Comparison of ENCODE assay signal across 9 cellular contexts in the genomic region with DNA sequence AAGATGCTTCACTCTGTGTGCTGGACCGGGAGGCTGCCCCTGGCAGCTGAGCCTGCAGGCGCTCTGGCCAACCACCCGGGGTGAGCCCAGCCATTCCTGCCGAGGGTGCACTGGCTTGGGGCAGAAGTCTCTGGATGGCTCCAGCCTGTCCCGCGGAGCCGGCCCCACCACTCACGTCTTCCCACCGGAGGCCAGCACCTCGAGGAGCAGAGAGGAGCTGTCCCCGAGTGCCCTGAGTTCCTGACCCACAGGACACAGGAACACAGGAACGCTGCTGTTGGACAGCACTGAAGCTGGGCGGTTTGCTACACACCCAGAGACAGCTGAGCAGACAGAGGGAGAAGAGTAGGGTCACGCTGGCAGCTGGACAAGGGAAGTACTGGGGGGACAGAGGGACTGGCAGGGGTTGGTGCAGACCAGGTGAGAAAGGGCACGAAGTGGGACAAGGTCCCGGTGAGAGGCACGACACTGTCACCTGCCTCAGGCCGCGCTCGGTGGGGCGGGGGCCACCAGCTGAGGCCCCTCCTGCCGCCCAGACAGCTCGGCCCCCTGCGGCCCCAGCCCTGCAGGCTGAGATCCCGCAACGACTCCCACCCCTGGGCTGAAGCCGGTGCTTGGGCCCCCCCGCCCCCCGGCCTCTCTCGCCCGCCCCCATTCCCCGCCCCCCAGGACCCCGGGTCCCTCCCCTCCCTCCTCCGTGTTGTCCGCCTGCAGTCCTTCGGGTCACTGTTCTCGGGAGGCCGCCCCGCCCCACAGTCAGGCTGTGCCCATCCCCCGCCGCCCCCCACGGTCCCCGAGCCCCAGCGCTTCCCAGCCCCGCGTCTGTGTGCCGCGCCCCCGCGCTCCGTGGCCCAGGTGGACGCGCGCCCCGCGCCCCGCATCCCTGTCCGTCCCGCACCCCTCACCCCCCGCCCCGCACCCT. TPM values are rescaled to one million over a fixed set of nuclear protein-coding genes. Genes with fewer than 3 reads are reported as not detected.
A peak's percentile ranks its signal among the peaks of the same experiment; 100 is the strongest.
DNase-seq lines count a peak whose midpoint lies in the region; ATAC-seq, FAIRE-seq and TF ChIP-seq lines count a peak whose summit lies in the region.
"Had no signal": no experiment of that assay in that cellular context is flagged by ENCODE, and none has a peak within 500 bp of the region (broad histone marks: within the 10 kb centered on the region; RNA-seq: fewer than 3 reads in every experiment).

No MANE protein-coding gene starts in this region.

- FAIRE-seq in astrocyte (lab: Jason Lieb, UNC) (no peak), urothelium cell line (lab: Jason Lieb, UNC) (no peak)

- peaks cover 4% of the 10 kb centered on the region for H3K9me3 Mint-ChIP-seq in astrocyte (ENCODE audit: unreplicated experiment)

- H3K4me1 Mint-ChIP-seq in astrocyte (ENCODE audit: low read depth, unreplicated experiment): peaks cover 2% of the 10 kb centered on the region

- H3K36me3 ChIP-seq in right atrium auricular region (no peaks in the 10 kb centered on the region), astrocyte (ENCODE audit: insufficient read depth, low read length) (no peaks in the 10 kb centered on the region), left lung (no peaks in the 10 kb centered on the region)

- H3K4me1 ChIP-seq in right atrium auricular region (peaks cover 0 to 10% of the 10 kb centered on the region in 2 donors), astrocyte (ENCODE audit: insufficient read depth, low read length) (no peaks in the 10 kb centered on the region), left lung (peaks cover 0 to 6% of the 10 kb centered on the region in 2 donors)

- H3K4me2 ChIP-seq in astrocyte (ENCODE audit: low read length): peak overlapping the region; percentile 70

- TF ChIP-seq CTCF in right atrium auricular region (IDR thresholded peaks at IDR 0.05): no peak
- no peak for TF ChIP-seq CTCF in astrocyte (IDR thresholded peaks at IDR 0.05; ENCODE audit: insufficient read depth, low read depth, low read length)
- no peak for TF ChIP-seq CTCF in left lung (IDR thresholded peaks at IDR 0.05)

- H3K27ac ChIP-seq in right atrium auricular region: no peak overlapping the region
- no peak overlapping the region for H3K27ac ChIP-seq in astrocyte (ENCODE audit: low read depth, low read length)
- no peak overlapping the region for H3K27ac ChIP-seq in left lung

- peak overlapping the region; percentile 52 for H2AFZ ChIP-seq in astrocyte (ENCODE audit: low read depth, low read length)

- H3K9ac ChIP-seq in astrocyte (ENCODE audit: low read length): no peak overlapping the region

- H3K4me3 ChIP-seq in right atrium auricular region (peak overlapping the region in 1 of 2 donors; percentile 39), astrocyte (ENCODE audit: insufficient read depth, low read depth, low read length) (no peak overlapping the region), left lung (no peak overlapping the region)

- H4K20me1 ChIP-seq in astrocyte (ENCODE audit: insufficient read depth, low read length): peaks cover 23% of the 10 kb centered on the region

- ATAC-seq in Right ventricle myocardium inferior (no peak), left lung (peak; percentile 12), HG02678 (IDR thresholded peaks at IDR 0.05; ENCODE audit: unreplicated experiment) (no peak)

- H3K9me3 ChIP-seq in right atrium auricular region: no peaks in the 10 kb centered on the region
- H3K9me3 ChIP-seq in astrocyte (ENCODE audit: insufficient read depth, low read depth, low read length): no peaks in the 10 kb centered on the region
- no peaks in the 10 kb centered on the region for H3K9me3 ChIP-seq in left lung

- peak overlapping the region; percentile 91 for H3K4me3 Mint-ChIP-seq in astrocyte (ENCODE audit: unreplicated experiment)

- DNase-seq in Right ventricle myocardium inferior (ENCODE audit: missing footprints) (peak; percentile 55), right atrium auricular region (ENCODE audit: low spot score) (no peak), astrocyte (ENCODE audit: low read depth) (no peak), left lung (no peak), urothelium cell line (ENCODE audit: low spot score) (peak; percentile 32), Ammon's horn (ENCODE audit: low spot score) (no peak)
- DNase-seq in activated effector memory CD4-positive, alpha-beta T cell treated with Interleukin-2 at 50 U/mL for 16 hours: no peak
- DNase-seq: KBM-7 had no signal

- H3K27me3 Mint-ChIP-seq in astrocyte (ENCODE audit: low read depth, unreplicated experiment): peaks cover 13% of the 10 kb centered on the region

- H3K27me3 ChIP-seq in right atrium auricular region (peaks cover 0 to 17% of the 10 kb centered on the region in 2 donors), astrocyte (ENCODE audit: insufficient read depth, low read length) (peaks cover 20% of the 10 kb centered on the region), left lung (peaks cover 22 to 76% of the 10 kb centered on the region in 2 donors)

- peak overlapping the region; percentile 89 for H3K27ac Mint-ChIP-seq in astrocyte (ENCODE audit: unreplicated experiment)

- intact Hi-C loops in Right ventricle myocardium inferior (cut with DNase I): no loop called here
- intact Hi-C loops in left lung (cut with DNase I): no loop called here

- H3K79me2 ChIP-seq in astrocyte (ENCODE audit: insufficient read depth, low read length): no peaks in the 10 kb centered on the region

- H3K36me3 Mint-ChIP-seq in astrocyte (ENCODE audit: low read depth, unreplicated experiment): no peaks in the 10 kb centered on the region

RNA-seq across cellular contexts. Expression of a gene that starts 0.6 kb away (rescaled TPM):
- total RNA-seq in Right ventricle myocardium inferior (0.54 TPM), right atrium auricular region (under 1 TPM in 1 of 2 donors, not detected in 1; 0.39 TPM), astrocyte (64.6 and 68.5 TPM in 2 replicates), left lung (1 to 10 TPM; 1.4 to 2.3 TPM)

RNA-seq across cellular contexts. Expression of a gene that starts 25.3 kb away (rescaled TPM):
- total RNA-seq in Right ventricle myocardium inferior (0.32 TPM), right atrium auricular region (1 to 10 TPM in 1 of 2 donors, under 1 TPM in 1; 0.43 to 1.0 TPM), astrocyte (1.1 and 2.1 TPM in 2 replicates), left lung (10 to 100 TPM; 43.3 to 48.6 TPM)

RNA-seq across cellular contexts. Expression of a gene that starts 46.1 kb away (rescaled TPM):
- 50.0 TPM for total RNA-seq in Right ventricle myocardium inferior
- total RNA-seq in right atrium auricular region: 10 to 100 TPM; 26.6 to 33.3 TPM
- total RNA-seq in astrocyte: 6.2 and 7.2 TPM in 2 replicates
- total RNA-seq in left lung: 10 to 100 TPM; 59.0 to 74.8 TPM

RNA-seq across cellular contexts. Expression of a gene that starts 48.0 kb away (rescaled TPM):
- total RNA-seq in Right ventricle myocardium inferior (401 TPM), right atrium auricular region (100 to 1,000 TPM; 156 to 372 TPM), astrocyte (642 and 757 TPM in 2 replicates), left lung (1,000 to 10,000 TPM in 1 of 2 donors, 100 to 1,000 TPM in 1; 724 to 1,115 TPM)

RNA-seq across cellular contexts. Expression of a gene that starts 54.8 kb away (rescaled TPM):
- total RNA-seq in Right ventricle myocardium inferior (125 TPM), right atrium auricular region (100 to 1,000 TPM in 1 of 2 donors, 10 to 100 TPM in 1; 82.3 to 241 TPM), astrocyte (526 and 631 TPM in 2 replicates), left lung (100 to 1,000 TPM in 1 of 2 donors, 10 to 100 TPM in 1; 98.7 to 149 TPM)

Comparison
In these comparisons a context has a peak if more than half of its experiments do, and no peak if none do; other contexts are left out.
1. DNase-seq: peak in Right ventricle myocardium inferior (single experiment) and urothelium cell line (single experiment); none in right atrium auricular region (single experiment), astrocyte (single experiment), left lung (0 of 2), activated effector memory CD4-positive, alpha-beta T cell treated with Interleukin-2 at 50 U/mL for 16 hours (single experiment) and Ammon's horn (single experiment).
2. RNA of a gene that starts 0.6 kb away (total RNA-seq): 64.6 to 68.5 TPM in astrocyte; 1.4 to 2.3 TPM in left lung, 0.54 TPM in Right ventricle myocardium inferior (single experiment) and 0.39 TPM in right atrium auricular region; every median in the first group is over 10 times any median in the second.
3. RNA of a gene that starts 25.3 kb away (total RNA-seq): 43.3 to 48.6 TPM in left lung; 1.1 to 2.1 TPM in astrocyte, 0.43 to 1.0 TPM in right atrium auricular region and 0.32 TPM in Right ventricle myocardium inferior (single experiment); every median in the first group is over 10 times any median in the second.